In genomic region chr22:46766611-46767010, GRCh38 we compare ENCODE assay signal across 19 cellular contexts. TPM values are rescaled to one million over a fixed set of nuclear protein-coding genes. Genes with fewer than 3 reads are reported as not detected.
DNase-seq lines count a peak whose midpoint lies in the region; ATAC-seq, FAIRE-seq and TF ChIP-seq lines count a peak whose summit lies in the region.
"Had no signal": no experiment of that assay in that cellular context is flagged by ENCODE, and none has a peak within 500 bp of the region (broad histone marks: within the 10 kb centered on the region; RNA-seq: fewer than 3 reads in every experiment).

No MANE protein-coding gene starts in this region.

- H3K27me3 Mint-ChIP-seq in activated T-cell treated with anti-CD3 and anti-CD28 coated beads, Interleukin-2, amount 50 U/mL, for 4 hours (ENCODE audit: low read depth): no peaks in the 10 kb centered on the region
- no peaks in the 10 kb centered on the region for H3K27me3 Mint-ChIP-seq in activated naive CD8-positive, alpha-beta T cell treated with anti-CD3 and anti-CD28 coated beads, Interleukin-2, amount 50 U/mL, for 24 hours
- H3K27me3 Mint-ChIP-seq in progenitor cell of endocrine pancreas: no peaks in the 10 kb centered on the region
- H3K27me3 Mint-ChIP-seq in endothelial cell (ENCODE audit: unreplicated experiment): peaks cover 4% of the 10 kb centered on the region

- H3K36me3 ChIP-seq in SJCRH30: no peaks in the 10 kb centered on the region
- H3K36me3 ChIP-seq: MG63, neural progenitor cell, stomach had no signal

- H3K27ac Mint-ChIP-seq in activated naive CD8-positive, alpha-beta T cell treated with anti-CD3 and anti-CD28 coated beads, Interleukin-2, amount 50 U/mL, for 24 hours: peak overlapping the region; percentile 60
- H3K27ac Mint-ChIP-seq in progenitor cell of endocrine pancreas: peak overlapping the region; percentile 39
- H3K27ac Mint-ChIP-seq in endothelial cell (ENCODE audit: unreplicated experiment): no peak overlapping the region
- H3K27ac Mint-ChIP-seq: neural progenitor cell had no signal

- no peak for DNase-seq in activated T-cell treated with anti-CD3 and anti-CD28 coated beads, Interleukin-2, amount 50 U/mL, for 4 hours
- no peak for DNase-seq in activated T-cell treated with anti-CD3 and anti-CD28 coated beads, Interleukin-2, amount 50 U/mL, for 1 hour
- DNase-seq in GM12892 (ENCODE audit: insufficient read length) (no peak), progenitor cell of endocrine pancreas (ENCODE audit: low spot score, unreplicated experiment) (no peak), endothelial cell (ENCODE audit: low spot score) (no peak), nucleus accumbens (lab: John Stamatoyannopoulos, UW) (no peak), SJCRH30 (no peak)
- no peak for DNase-seq in activated naive CD8-positive, alpha-beta T cell treated with anti-CD3 and anti-CD28 coated beads, Interleukin-2, amount 50 U/mL, for 24 hours
- DNase-seq: activated CD4-positive, CD25-positive, alpha-beta regulatory T cell treated with anti-CD3 and anti-CD28 coated beads, Interleukin-2, amount 50 U/mL, for 72 hours; amniotic stem cell; effector memory CD4-positive, alpha-beta T cell; heart right ventricle; islet precursor cell; mesenchymal stem cell; MG63; NCI-H1694; NCI-H345; stomach had no signal

- peak; percentile 5 for FAIRE-seq in GM12892 (lab: Jason Lieb, UNC)

- peaks cover 82% of the 10 kb centered on the region for H3K4me1 Mint-ChIP-seq in activated T-cell treated with anti-CD3 and anti-CD28 coated beads, Interleukin-2, amount 50 U/mL, for 4 hours (ENCODE audit: low read depth)
- peaks cover 77% of the 10 kb centered on the region for H3K4me1 Mint-ChIP-seq in activated naive CD8-positive, alpha-beta T cell treated with anti-CD3 and anti-CD28 coated beads, Interleukin-2, amount 50 U/mL, for 24 hours
- H3K4me1 Mint-ChIP-seq in progenitor cell of endocrine pancreas (ENCODE audit: low read depth) (peaks cover 19% of the 10 kb centered on the region), endothelial cell (ENCODE audit: unreplicated experiment) (peaks cover 16% of the 10 kb centered on the region)

- H3K27me3 ChIP-seq in SJCRH30: no peaks in the 10 kb centered on the region
- H3K27me3 ChIP-seq: heart right ventricle, MG63, neural progenitor cell, stomach had no signal

- H3K9me3 ChIP-seq in SJCRH30 (replicated peaks): no peaks in the 10 kb centered on the region
- H3K9me3 ChIP-seq: heart right ventricle, MG63, stomach had no signal

- H3K36me3 Mint-ChIP-seq in activated T-cell treated with anti-CD3 and anti-CD28 coated beads, Interleukin-2, amount 50 U/mL, for 4 hours (ENCODE audit: insufficient read depth): peaks cover 8% of the 10 kb centered on the region
- H3K36me3 Mint-ChIP-seq in activated naive CD8-positive, alpha-beta T cell treated with anti-CD3 and anti-CD28 coated beads, Interleukin-2, amount 50 U/mL, for 24 hours (ENCODE audit: low read depth): peaks cover 28% of the 10 kb centered on the region
- H3K36me3 Mint-ChIP-seq in progenitor cell of endocrine pancreas (ENCODE audit: insufficient read depth): peaks cover 1% of the 10 kb centered on the region
- H3K36me3 Mint-ChIP-seq in endothelial cell (ENCODE audit: low read depth, unreplicated experiment): peaks cover 21% of the 10 kb centered on the region
- H3K36me3 Mint-ChIP-seq: neural progenitor cell had no signal

- peaks cover 19% of the 10 kb centered on the region for H3K4me1 ChIP-seq in SJCRH30

- peak overlapping the region; percentile 16 for H3K4me3 Mint-ChIP-seq in activated T-cell treated with anti-CD3 and anti-CD28 coated beads, Interleukin-2, amount 50 U/mL, for 4 hours
- H3K4me3 Mint-ChIP-seq in activated naive CD8-positive, alpha-beta T cell treated with anti-CD3 and anti-CD28 coated beads, Interleukin-2, amount 50 U/mL, for 24 hours: peak overlapping the region; percentile 12
- H3K4me3 Mint-ChIP-seq in progenitor cell of endocrine pancreas (ENCODE audit: low read depth): no peak overlapping the region
- H3K4me3 Mint-ChIP-seq in endothelial cell (ENCODE audit: unreplicated experiment): no peak overlapping the region
- H3K4me3 Mint-ChIP-seq: neural progenitor cell had no signal

- no peak overlapping the region for H3K27ac ChIP-seq in SJCRH30
- H3K27ac ChIP-seq: neural progenitor cell had no signal

- no peak for ATAC-seq in activated T-cell treated with anti-CD3 and anti-CD28 coated beads, Interleukin-2, amount 50 U/mL, for 4 hours
- no peak for ATAC-seq in activated naive CD8-positive, alpha-beta T cell treated with anti-CD3 and anti-CD28 coated beads, Interleukin-2, amount 50 U/mL, for 24 hours
- ATAC-seq: heart right ventricle had no signal

- no peaks in the 10 kb centered on the region for H3K9me3 Mint-ChIP-seq in activated T-cell treated with anti-CD3 and anti-CD28 coated beads, Interleukin-2, amount 50 U/mL, for 4 hours
- H3K9me3 Mint-ChIP-seq in activated naive CD8-positive, alpha-beta T cell treated with anti-CD3 and anti-CD28 coated beads, Interleukin-2, amount 50 U/mL, for 24 hours: no peaks in the 10 kb centered on the region
- H3K9me3 Mint-ChIP-seq in progenitor cell of endocrine pancreas (ENCODE audit: low read depth) (no peaks in the 10 kb centered on the region), endothelial cell (ENCODE audit: unreplicated experiment) (no peaks in the 10 kb centered on the region)
- H3K9me3 Mint-ChIP-seq: neural progenitor cell had no signal

- no peak overlapping the region for H3K4me3 ChIP-seq in SJCRH30
- H3K4me3 ChIP-seq: heart right ventricle, MG63, neural progenitor cell had no signal

- TF ChIP-seq CTCF in progenitor cell of endocrine pancreas (IDR thresholded peaks at IDR 0.05; ENCODE audit: unreplicated experiment) (no peak), endothelial cell (IDR thresholded peaks at IDR 0.05; ENCODE audit: unreplicated experiment) (no peak)

- no peak for TF ChIP-seq POLR2A in GM12892 (IDR thresholded peaks at IDR 0.05; ENCODE audit: low read depth, low read length)

RNA-seq across cellular contexts. Expression of gene TBC1D22A, which starts 4.2 kb away (rescaled TPM):
- 10 to 100 TPM; 29.8 to 31.1 (median 29.9) TPM for total RNA-seq in activated T-cell treated with anti-CD3 and anti-CD28 coated beads, Interleukin-2, amount 50 U/mL, for 4 hours
- 29.0 TPM for polyA plus RNA-seq in GM12892 (2012; ENCODE audit: missing spikeins)
- total RNA-seq in progenitor cell of endocrine pancreas: 23.2 and 24.2 TPM in 2 replicates
- 25.3 TPM for total RNA-seq in endothelial cell (ENCODE audit: unreplicated experiment)
- total RNA-seq in SJCRH30 (2014; rRNA removed; shearing (Covaris generic)): 8.4 and 8.9 TPM in 2 replicates

RNA-seq across cellular contexts. Expression of gene CERK, which starts 28.6 kb away (rescaled TPM):
- 10 to 100 TPM; 41.4 to 47.3 (median 44.9) TPM for total RNA-seq in activated T-cell treated with anti-CD3 and anti-CD28 coated beads, Interleukin-2, amount 50 U/mL, for 4 hours
- 17.3 TPM for polyA plus RNA-seq in GM12892 (2012; ENCODE audit: missing spikeins)
- total RNA-seq in progenitor cell of endocrine pancreas: 59.2 and 62.0 TPM in 2 replicates
- 57.7 TPM for total RNA-seq in endothelial cell (ENCODE audit: unreplicated experiment)
- total RNA-seq in SJCRH30 (2014; rRNA removed; shearing (Covaris generic)): 87.7 and 92.7 TPM in 2 replicates

Comparison
In these comparisons a context has a peak if more than half of its experiments do, and no peak if none do; other contexts are left out.
1. H3K4me3 Mint-ChIP-seq: peak in activated T-cell treated with anti-CD3 and anti-CD28 coated beads, Interleukin-2, amount 50 U/mL, for 4 hours (single experiment) and activated naive CD8-positive, alpha-beta T cell treated with anti-CD3 and anti-CD28 coated beads, Interleukin-2, amount 50 U/mL, for 24 hours (single experiment); none in progenitor cell of endocrine pancreas (single experiment) and endothelial cell (single experiment).